In the genomic region with DNA sequence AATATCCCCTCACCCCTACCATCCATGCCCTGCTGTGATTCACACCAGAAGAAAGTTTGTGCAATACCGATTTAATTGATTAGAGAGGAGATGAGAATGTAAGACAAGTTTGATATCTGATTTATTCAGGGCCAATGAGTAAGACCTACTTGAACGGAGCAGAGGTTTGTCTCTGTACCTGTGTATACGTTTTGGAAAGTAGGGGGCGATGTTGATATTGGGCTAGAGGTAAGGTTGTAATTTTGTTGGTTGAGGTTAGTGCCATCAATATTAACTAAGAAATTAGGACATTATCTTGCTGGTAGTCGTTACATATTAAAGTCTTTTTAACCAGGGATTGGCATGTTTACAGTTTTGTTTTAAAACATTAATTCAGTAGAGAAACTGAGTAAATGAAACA, we compare ENCODE assay signal across 10 cellular contexts. TPM values are rescaled to one million over a fixed set of nuclear protein-coding genes. Genes with fewer than 3 reads are reported as not detected.
A peak's percentile ranks its signal among the peaks of the same experiment; 100 is the strongest.
DNase-seq lines count a peak whose midpoint lies in the region; ATAC-seq and TF ChIP-seq lines count a peak whose summit lies in the region.
"Had no signal": no experiment of that assay in that cellular context is flagged by ENCODE, and none has a peak within 500 bp of the region (broad histone marks: within the 10 kb centered on the region; RNA-seq: fewer than 3 reads in every experiment).

No MANE protein-coding gene starts in this region.

- H3K4me1 ChIP-seq in Panc1 (ENCODE audit: control insufficient read depth, insufficient read depth, low read length) (no peaks in the 10 kb centered on the region), aorta (ENCODE audit: control insufficient read depth in 1 of 2, insufficient read depth in 2 of 2, low read length in 2 of 2) (no peaks in the 10 kb centered on the region), uterus (no peaks in the 10 kb centered on the region), upper lobe of left lung (no peaks in the 10 kb centered on the region)
- H3K4me1 ChIP-seq: SJCRH30 had no signal

- H3K9me3 ChIP-seq in Panc1 (ENCODE audit: control insufficient read depth, insufficient read depth, low read depth, low read length), result no peaks in the 10 kb centered on the region
- H3K9me3 ChIP-seq in aorta (ENCODE audit: control insufficient read depth, low read length), result no peaks in the 10 kb centered on the region
- H3K9me3 ChIP-seq in uterus, result no peaks in the 10 kb centered on the region
- H3K9me3 ChIP-seq in upper lobe of left lung, result peaks cover 0 to 3% (median 0%) of the 10 kb centered on the region in 4 donors

- 34 to 39% methylated on average over 5 of the region's 5 CpGs for WGBS in aorta, 2 donors
- WGBS in upper lobe of left lung, 2 donors, result 50 to 61% methylated on average over 5 of the region's 5 CpGs

- no peak for DNase-seq in AG09309 (ENCODE audit: low read depth)
- DNase-seq in GM13977 (ENCODE audit: low spot score), result no peak
- DNase-seq in Panc1 (ENCODE audit: low read depth, low spot score), result no peak
- DNase-seq in foreskin fibroblast, result no peak
- DNase-seq in aorta, result no peak
- no peak for DNase-seq in uterus
- DNase-seq in upper lobe of left lung, result no peak
- DNase-seq: DMS79 had no signal

- H3K27ac ChIP-seq in Panc1 (ENCODE audit: low read length), result no peak overlapping the region
- no peak overlapping the region for H3K27ac ChIP-seq in aorta (ENCODE audit: low read depth in 1 of 2, low read length in 2 of 2)
- H3K27ac ChIP-seq in uterus, result no peak overlapping the region
- no peak overlapping the region for H3K27ac ChIP-seq in upper lobe of left lung
- H3K27ac ChIP-seq: SJCRH30 had no signal

- BruUV-seq in Panc1 (replicated peaks; lab: Mats Ljungman, UMichigan), result no TSS peak

- no peak for ATAC-seq in Panc1
- ATAC-seq in activated CD4-positive, CD25-positive, alpha-beta regulatory T cell treated with anti-CD3 and anti-CD28 coated beads, Interleukin-2, amount 50 U/mL, for 24 hours, result no peak
- no peak for ATAC-seq in aorta (ENCODE audit: low FRiP score)
- no peak for ATAC-seq in upper lobe of left lung (ENCODE audit: low FRiP score in 2 of 2)

- intact Hi-C loops in Panc1 (cut with micrococcal nuclease; ENCODE audit: unreplicated experiment), result no loop called here
- intact Hi-C loops in aorta (cut with DNase I), result no loop called here
- intact Hi-C loops in uterus (cut with DNase I; ENCODE audit: low total_unique reads), result no loop called here

- H3K4me3 ChIP-seq in AG09309 (ENCODE audit: control insufficient read depth, low read depth, low read length) (no peak overlapping the region), Panc1 (ENCODE audit: low read depth in 2 of 2, low read length in 2 of 2) (no peak overlapping the region), foreskin fibroblast (ENCODE audit: low read depth in 1 of 2, low read length in 2 of 2) (no peak overlapping the region), aorta (ENCODE audit: low read length in 2 of 2) (no peak overlapping the region), uterus (no peak overlapping the region), upper lobe of left lung (no peak overlapping the region)
- H3K4me3 ChIP-seq: SJCRH30 had no signal

- TF ChIP-seq POLR2A in uterus (IDR thresholded peaks at IDR 0.05), result no peak
- TF ChIP-seq POLR2A in upper lobe of left lung (IDR thresholded peaks at IDR 0.05), result no peak

- H3K27me3 ChIP-seq in Panc1 (ENCODE audit: control insufficient read depth, insufficient read depth, low read length) (no peaks in the 10 kb centered on the region), aorta (ENCODE audit: control insufficient read depth in 1 of 2, insufficient read depth in 2 of 2, low read length in 1 of 2) (no peaks in the 10 kb centered on the region), uterus (no peaks in the 10 kb centered on the region), upper lobe of left lung (no peaks in the 10 kb centered on the region)
- H3K27me3 ChIP-seq: SJCRH30 had no signal

- TF ChIP-seq EP300 in upper lobe of left lung (IDR thresholded peaks at IDR 0.05), result no peak

- peak; percentile 11 for TF ChIP-seq CTCF in AG09309 (IDR thresholded peaks at IDR 0.05; ENCODE audit: control insufficient read depth, insufficient read depth, low read depth, low read length, missing control alignments)
- peak; percentile 13 for TF ChIP-seq CTCF in GM13977 (IDR thresholded peaks at IDR 0.05; ENCODE audit: extremely low read depth, insufficient read depth, missing control alignments)
- TF ChIP-seq CTCF in Panc1 (IDR thresholded peaks at IDR 0.05), result peak; percentile 54; the same call in 1 of the 2 replicates
- TF ChIP-seq CTCF in foreskin fibroblast (IDR thresholded peaks at IDR 0.05; ENCODE audit: low read depth, low read length), result peak; percentile 4
- TF ChIP-seq CTCF in uterus (IDR thresholded peaks at IDR 0.05), result no peak
- peak in 3 of 6 experiments; percentile 16 to 27 (median 27) for TF ChIP-seq CTCF in upper lobe of left lung (IDR thresholded peaks at IDR 0.05)

- in situ Hi-C loops in GM13977 (cut with MboI; ENCODE audit: low pct_unique_long_range_greater_than_20kb, low sequenced_read_pairs, unreplicated experiment), result no loop called here
- in situ Hi-C loops in Panc1 (cut with HindIII; ENCODE audit: low pct_unique_long_range_greater_than_20kb, low sequenced_read_pairs), result no loop called here

- CTCF ChIA-PET in Panc1 (lab: Charles Lee), result no interaction called here

- POLR2A ChIA-PET in Panc1 (lab: Charles Lee), result no interaction called here

- no peaks in the 10 kb centered on the region for H3K36me3 ChIP-seq in Panc1 (ENCODE audit: control insufficient read depth, insufficient read depth, low read length)
- no peaks in the 10 kb centered on the region for H3K36me3 ChIP-seq in aorta (ENCODE audit: control insufficient read depth in 1 of 2, insufficient read depth in 2 of 2, low read length in 1 of 2)
- H3K36me3 ChIP-seq in uterus, result no peaks in the 10 kb centered on the region
- H3K36me3 ChIP-seq in upper lobe of left lung, result peaks cover 0 to 9% (median 0%) of the 10 kb centered on the region in 4 donors

RNA-seq across cellular contexts. Expression of a gene that starts 20.5 kb away (rescaled TPM):
- 5.3 TPM for total RNA-seq in Panc1 (2021; ENCODE audit: unreplicated experiment)
- polyA plus RNA-seq in Panc1 (2012; ENCODE audit: insufficient read length), result 3.5 TPM
- total RNA-seq in aorta, result 1 to 10 TPM; 4.3 to 6.0 TPM
- 1 to 10 TPM; 2.5 to 8.3 TPM for polyA plus RNA-seq in aorta
- 10 to 100 TPM in 2 of 4 donors, 1 to 10 TPM in 1, under 1 TPM in 1; 0.88 to 21.8 (median 6.9) TPM for total RNA-seq in uterus
- 10 to 100 TPM in 2 of 6 donors, 1 to 10 TPM in 4; 3.1 to 12.8 (median 7.4) TPM for total RNA-seq in upper lobe of left lung

RNA-seq across cellular contexts. Expression of a gene that starts 20.7 kb away (rescaled TPM):
- total RNA-seq in Panc1 (2021; ENCODE audit: unreplicated experiment) (20.1 TPM), aorta (10 to 100 TPM; 17.5 to 20.4 TPM), uterus (10 to 100 TPM; 17.9 to 69.4 (median 37.7) TPM), upper lobe of left lung (10 to 100 TPM; 11.4 to 43.1 (median 19.8) TPM)
- 11.7 TPM for polyA plus RNA-seq in Panc1 (2012; ENCODE audit: insufficient read length)
- polyA plus RNA-seq in aorta, result 10 to 100 TPM; 10.9 to 13.7 TPM

RNA-seq across cellular contexts. Expression of a gene that starts 38.6 kb away (rescaled TPM):
- total RNA-seq in Panc1 (2021; ENCODE audit: unreplicated experiment), result 0.41 TPM
- 0.61 TPM for polyA plus RNA-seq in Panc1 (2012; ENCODE audit: insufficient read length)
- total RNA-seq in aorta, result 1 to 10 TPM; 1.4 to 5.5 TPM
- under 1 TPM; 0.25 to 0.26 TPM for polyA plus RNA-seq in aorta
- 1 to 10 TPM in 3 of 4 donors, under 1 TPM in 1; 0.77 to 9.3 (median 4.0) TPM for total RNA-seq in uterus
- 10 to 100 TPM; 25.1 to 72.4 (median 40.8) TPM for total RNA-seq in upper lobe of left lung

Comparison
In these comparisons a context has a peak if more than half of its experiments do, and no peak if none do; other contexts are left out.
1. CTCF ChIP-seq: peak in AG09309 (single experiment), GM13977 (single experiment), Panc1 (single experiment) and foreskin fibroblast (single experiment); none in uterus (0 of 4).